1 cellular context compared by ENCODE assay signal in the genomic region with DNA sequence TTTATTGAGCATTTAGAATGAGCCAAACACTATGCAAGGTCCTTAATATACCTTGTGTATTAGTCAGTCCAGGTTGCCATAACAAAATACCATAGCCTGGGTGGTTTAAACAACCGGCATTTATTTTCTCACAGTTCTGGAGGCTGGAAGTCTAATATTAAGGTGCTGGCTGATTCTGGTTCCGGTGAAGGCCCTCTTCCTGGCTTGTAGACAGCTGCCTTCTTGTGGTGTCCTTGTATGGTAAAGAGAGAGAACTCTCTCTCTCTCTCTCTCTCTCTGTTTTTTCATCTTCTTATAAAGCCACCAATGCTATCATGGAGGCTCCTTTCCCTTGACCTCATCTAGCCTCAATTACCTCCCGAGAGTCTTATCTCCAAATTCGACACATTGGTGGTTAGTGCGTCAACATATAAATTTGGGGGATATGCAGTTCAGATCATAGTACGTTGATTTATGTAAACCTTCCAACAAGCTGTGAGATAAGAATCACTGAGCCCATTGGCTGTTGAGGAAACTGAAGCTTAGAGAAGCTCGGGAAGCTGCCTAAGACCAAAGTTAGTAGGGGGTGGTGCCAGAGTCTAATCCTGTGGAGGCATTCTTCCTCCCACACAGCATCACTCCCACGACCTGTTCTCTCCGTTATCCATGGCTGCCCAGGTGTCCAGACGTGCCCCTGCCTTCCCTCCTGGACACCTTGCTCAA.
TF ChIP-seq lines count a peak whose summit lies in the region.

No MANE protein-coding gene starts in this region.

TF ChIP-seq in HEK293, 187 proteins besides CTCF, POLR2A, EP300 and RAD21 (continued from another document and continues in another):
- TF ChIP-seq, protein P1, sequence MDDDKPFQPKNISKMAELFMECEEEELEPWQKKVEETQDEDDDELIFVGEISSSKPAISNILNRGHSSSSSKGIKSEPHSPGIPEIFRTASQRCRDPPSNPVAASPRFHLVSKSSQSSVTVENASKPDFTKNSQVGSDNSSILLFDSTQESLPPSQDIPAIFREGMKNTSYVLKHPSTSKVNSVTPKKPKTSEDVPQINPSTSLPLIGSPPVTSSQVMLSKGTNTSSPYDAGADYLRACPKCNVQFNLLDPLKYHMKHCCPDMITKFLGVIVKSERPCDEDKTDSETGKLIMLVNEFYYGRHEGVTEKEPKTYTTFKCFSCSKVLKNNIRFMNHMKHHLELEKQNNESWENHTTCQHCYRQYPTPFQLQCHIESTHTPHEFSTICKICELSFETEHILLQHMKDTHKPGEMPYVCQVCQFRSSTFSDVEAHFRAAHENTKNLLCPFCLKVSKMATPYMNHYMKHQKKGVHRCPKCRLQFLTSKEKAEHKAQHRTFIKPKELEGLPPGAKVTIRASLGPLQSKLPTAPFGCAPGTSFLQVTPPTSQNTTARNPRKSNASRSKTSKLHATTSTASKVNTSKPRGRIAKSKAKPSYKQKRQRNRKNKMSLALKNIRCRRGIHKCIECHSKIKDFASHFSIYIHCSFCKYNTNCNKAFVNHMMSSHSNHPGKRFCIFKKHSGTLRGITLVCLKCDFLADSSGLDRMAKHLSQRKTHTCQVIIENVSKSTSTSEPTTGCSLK (tag by site-specific recombination; IDR thresholded peaks at IDR 0.05): no peak
- TF ChIP-seq, protein P2, sequence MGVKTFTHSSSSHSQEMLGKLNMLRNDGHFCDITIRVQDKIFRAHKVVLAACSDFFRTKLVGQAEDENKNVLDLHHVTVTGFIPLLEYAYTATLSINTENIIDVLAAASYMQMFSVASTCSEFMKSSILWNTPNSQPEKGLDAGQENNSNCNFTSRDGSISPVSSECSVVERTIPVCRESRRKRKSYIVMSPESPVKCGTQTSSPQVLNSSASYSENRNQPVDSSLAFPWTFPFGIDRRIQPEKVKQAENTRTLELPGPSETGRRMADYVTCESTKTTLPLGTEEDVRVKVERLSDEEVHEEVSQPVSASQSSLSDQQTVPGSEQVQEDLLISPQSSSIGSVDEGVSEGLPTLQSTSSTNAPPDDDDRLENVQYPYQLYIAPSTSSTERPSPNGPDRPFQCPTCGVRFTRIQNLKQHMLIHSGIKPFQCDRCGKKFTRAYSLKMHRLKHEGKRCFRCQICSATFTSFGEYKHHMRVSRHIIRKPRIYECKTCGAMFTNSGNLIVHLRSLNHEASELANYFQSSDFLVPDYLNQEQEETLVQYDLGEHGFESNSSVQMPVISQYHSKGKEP (tag by site-specific recombination; IDR thresholded peaks at IDR 0.05): no peak
- TF ChIP-seq, protein P3, sequence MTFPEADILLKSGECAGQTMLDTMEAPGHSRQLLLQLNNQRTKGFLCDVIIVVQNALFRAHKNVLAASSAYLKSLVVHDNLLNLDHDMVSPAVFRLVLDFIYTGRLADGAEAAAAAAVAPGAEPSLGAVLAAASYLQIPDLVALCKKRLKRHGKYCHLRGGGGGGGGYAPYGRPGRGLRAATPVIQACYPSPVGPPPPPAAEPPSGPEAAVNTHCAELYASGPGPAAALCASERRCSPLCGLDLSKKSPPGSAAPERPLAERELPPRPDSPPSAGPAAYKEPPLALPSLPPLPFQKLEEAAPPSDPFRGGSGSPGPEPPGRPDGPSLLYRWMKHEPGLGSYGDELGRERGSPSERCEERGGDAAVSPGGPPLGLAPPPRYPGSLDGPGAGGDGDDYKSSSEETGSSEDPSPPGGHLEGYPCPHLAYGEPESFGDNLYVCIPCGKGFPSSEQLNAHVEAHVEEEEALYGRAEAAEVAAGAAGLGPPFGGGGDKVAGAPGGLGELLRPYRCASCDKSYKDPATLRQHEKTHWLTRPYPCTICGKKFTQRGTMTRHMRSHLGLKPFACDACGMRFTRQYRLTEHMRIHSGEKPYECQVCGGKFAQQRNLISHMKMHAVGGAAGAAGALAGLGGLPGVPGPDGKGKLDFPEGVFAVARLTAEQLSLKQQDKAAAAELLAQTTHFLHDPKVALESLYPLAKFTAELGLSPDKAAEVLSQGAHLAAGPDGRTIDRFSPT (tag by site-specific recombination; IDR thresholded peaks at IDR 0.05): no peak
- no peak for TF ChIP-seq ZNF747 (tag by site-specific recombination; IDR thresholded peaks at IDR 0.05)
- no peak for TF ChIP-seq ZNF658 (tag by site-specific recombination; IDR thresholded peaks at IDR 0.05)
- peak; percentile 65 for TF ChIP-seq SP7 (tag by site-specific recombination; IDR thresholded peaks at IDR 0.05)
- TF ChIP-seq ZNF324 (tag by site-specific recombination; IDR thresholded peaks at IDR 0.05): no peak
- TF ChIP-seq, protein P4, sequence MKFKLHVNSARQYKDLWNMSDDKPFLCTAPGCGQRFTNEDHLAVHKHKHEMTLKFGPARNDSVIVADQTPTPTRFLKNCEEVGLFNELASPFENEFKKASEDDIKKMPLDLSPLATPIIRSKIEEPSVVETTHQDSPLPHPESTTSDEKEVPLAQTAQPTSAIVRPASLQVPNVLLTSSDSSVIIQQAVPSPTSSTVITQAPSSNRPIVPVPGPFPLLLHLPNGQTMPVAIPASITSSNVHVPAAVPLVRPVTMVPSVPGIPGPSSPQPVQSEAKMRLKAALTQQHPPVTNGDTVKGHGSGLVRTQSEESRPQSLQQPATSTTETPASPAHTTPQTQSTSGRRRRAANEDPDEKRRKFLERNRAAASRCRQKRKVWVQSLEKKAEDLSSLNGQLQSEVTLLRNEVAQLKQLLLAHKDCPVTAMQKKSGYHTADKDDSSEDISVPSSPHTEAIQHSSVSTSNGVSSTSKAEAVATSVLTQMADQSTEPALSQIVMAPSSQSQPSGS (tag by site-specific recombination; IDR thresholded peaks at IDR 0.05; ENCODE audit: low read depth): no peak
- TF ChIP-seq ZNF621 (tag by site-specific recombination; IDR thresholded peaks at IDR 0.05): no peak
- TF ChIP-seq, protein P5, sequence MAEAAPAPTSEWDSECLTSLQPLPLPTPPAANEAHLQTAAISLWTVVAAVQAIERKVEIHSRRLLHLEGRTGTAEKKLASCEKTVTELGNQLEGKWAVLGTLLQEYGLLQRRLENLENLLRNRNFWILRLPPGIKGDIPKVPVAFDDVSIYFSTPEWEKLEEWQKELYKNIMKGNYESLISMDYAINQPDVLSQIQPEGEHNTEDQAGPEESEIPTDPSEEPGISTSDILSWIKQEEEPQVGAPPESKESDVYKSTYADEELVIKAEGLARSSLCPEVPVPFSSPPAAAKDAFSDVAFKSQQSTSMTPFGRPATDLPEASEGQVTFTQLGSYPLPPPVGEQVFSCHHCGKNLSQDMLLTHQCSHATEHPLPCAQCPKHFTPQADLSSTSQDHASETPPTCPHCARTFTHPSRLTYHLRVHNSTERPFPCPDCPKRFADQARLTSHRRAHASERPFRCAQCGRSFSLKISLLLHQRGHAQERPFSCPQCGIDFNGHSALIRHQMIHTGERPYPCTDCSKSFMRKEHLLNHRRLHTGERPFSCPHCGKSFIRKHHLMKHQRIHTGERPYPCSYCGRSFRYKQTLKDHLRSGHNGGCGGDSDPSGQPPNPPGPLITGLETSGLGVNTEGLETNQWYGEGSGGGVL (tag by site-specific recombination; IDR thresholded peaks at IDR 0.05): peak; percentile 79
- no peak for TF ChIP-seq ZNF514 (tag by site-specific recombination; IDR thresholded peaks at IDR 0.05)
- TF ChIP-seq ZXDB (tag by site-specific recombination; IDR thresholded peaks at IDR 0.05): peak; percentile 78
- no peak for TF ChIP-seq ZNF701 (tag by site-specific recombination; IDR thresholded peaks at IDR 0.05)
- peak; percentile 69 for TF ChIP-seq ZNF596 (tag by site-specific recombination; IDR thresholded peaks at IDR 0.05)
- no peak for TF ChIP-seq ZNF23 (tag by site-specific recombination; IDR thresholded peaks at IDR 0.05; ENCODE audit: borderline replicate concordance)
- TF ChIP-seq, protein P6, sequence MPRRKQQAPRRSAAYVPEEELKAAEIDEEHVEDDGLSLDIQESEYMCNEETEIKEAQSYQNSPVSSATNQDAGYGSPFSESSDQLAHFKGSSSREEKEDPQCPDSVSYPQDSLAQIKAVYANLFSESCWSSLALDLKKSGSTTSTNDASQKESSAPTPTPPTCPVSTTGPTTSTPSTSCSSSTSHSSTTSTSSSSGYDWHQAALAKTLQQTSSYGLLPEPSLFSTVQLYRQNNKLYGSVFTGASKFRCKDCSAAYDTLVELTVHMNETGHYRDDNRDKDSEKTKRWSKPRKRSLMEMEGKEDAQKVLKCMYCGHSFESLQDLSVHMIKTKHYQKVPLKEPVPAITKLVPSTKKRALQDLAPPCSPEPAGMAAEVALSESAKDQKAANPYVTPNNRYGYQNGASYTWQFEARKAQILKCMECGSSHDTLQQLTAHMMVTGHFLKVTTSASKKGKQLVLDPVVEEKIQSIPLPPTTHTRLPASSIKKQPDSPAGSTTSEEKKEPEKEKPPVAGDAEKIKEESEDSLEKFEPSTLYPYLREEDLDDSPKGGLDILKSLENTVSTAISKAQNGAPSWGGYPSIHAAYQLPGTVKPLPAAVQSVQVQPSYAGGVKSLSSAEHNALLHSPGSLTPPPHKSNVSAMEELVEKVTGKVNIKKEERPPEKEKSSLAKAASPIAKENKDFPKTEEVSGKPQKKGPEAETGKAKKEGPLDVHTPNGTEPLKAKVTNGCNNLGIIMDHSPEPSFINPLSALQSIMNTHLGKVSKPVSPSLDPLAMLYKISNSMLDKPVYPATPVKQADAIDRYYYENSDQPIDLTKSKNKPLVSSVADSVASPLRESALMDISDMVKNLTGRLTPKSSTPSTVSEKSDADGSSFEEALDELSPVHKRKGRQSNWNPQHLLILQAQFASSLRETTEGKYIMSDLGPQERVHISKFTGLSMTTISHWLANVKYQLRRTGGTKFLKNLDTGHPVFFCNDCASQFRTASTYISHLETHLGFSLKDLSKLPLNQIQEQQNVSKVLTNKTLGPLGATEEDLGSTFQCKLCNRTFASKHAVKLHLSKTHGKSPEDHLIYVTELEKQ (tag by site-specific recombination; IDR thresholded peaks at IDR 0.05; ENCODE audit: borderline replicate concordance): no peak
- TF ChIP-seq ZNF600 (tag by site-specific recombination; IDR thresholded peaks at IDR 0.05): no peak
- no peak for TF ChIP-seq SETDB1 (IDR thresholded peaks at IDR 0.05; ENCODE audit: insufficient read length, low read length)
- TF ChIP-seq ZNF837 (tag by site-specific recombination; IDR thresholded peaks at IDR 0.05): no peak
- TF ChIP-seq, protein P7, sequence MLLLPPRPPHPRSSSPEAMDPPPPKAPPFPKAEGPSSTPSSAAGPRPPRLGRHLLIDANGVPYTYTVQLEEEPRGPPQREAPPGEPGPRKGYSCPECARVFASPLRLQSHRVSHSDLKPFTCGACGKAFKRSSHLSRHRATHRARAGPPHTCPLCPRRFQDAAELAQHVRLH (tag by site-specific recombination; IDR thresholded peaks at IDR 0.05): no peak
- TF ChIP-seq, protein P8, sequence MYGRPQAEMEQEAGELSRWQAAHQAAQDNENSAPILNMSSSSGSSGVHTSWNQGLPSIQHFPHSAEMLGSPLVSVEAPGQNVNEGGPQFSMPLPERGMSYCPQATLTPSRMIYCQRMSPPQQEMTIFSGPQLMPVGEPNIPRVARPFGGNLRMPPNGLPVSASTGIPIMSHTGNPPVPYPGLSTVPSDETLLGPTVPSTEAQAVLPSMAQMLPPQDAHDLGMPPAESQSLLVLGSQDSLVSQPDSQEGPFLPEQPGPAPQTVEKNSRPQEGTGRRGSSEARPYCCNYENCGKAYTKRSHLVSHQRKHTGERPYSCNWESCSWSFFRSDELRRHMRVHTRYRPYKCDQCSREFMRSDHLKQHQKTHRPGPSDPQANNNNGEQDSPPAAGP (tag by site-specific recombination; IDR thresholded peaks at IDR 0.05): no peak
- no peak for TF ChIP-seq ZNF146 (tag by site-specific recombination; IDR thresholded peaks at IDR 0.05)
- no peak for TF ChIP-seq ZSCAN16 (tag by site-specific recombination; IDR thresholded peaks at IDR 0.05)
- no peak for TF ChIP-seq ZSCAN30 (tag by site-specific recombination; IDR thresholded peaks at IDR 0.05)
- TF ChIP-seq ZNF274 (IDR thresholded peaks at IDR 0.05; ENCODE audit: low read length): no peak
- TF ChIP-seq ZNF274 (tag by site-specific recombination; IDR thresholded peaks at IDR 0.05; ENCODE audit: borderline replicate concordance): no peak
- TF ChIP-seq KLF7 (tag by site-specific recombination; IDR thresholded peaks at IDR 0.05; ENCODE audit: borderline replicate concordance): no peak
- TF ChIP-seq ZNF184 (tag by site-specific recombination; IDR thresholded peaks at IDR 0.05): no peak
- TF ChIP-seq, protein P9, sequence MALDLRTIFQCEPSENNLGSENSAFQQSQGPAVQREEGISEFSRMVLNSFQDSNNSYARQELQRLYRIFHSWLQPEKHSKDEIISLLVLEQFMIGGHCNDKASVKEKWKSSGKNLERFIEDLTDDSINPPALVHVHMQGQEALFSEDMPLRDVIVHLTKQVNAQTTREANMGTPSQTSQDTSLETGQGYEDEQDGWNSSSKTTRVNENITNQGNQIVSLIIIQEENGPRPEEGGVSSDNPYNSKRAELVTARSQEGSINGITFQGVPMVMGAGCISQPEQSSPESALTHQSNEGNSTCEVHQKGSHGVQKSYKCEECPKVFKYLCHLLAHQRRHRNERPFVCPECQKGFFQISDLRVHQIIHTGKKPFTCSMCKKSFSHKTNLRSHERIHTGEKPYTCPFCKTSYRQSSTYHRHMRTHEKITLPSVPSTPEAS (tag by site-specific recombination; IDR thresholded peaks at IDR 0.05): no peak
- TF ChIP-seq, protein P10, sequence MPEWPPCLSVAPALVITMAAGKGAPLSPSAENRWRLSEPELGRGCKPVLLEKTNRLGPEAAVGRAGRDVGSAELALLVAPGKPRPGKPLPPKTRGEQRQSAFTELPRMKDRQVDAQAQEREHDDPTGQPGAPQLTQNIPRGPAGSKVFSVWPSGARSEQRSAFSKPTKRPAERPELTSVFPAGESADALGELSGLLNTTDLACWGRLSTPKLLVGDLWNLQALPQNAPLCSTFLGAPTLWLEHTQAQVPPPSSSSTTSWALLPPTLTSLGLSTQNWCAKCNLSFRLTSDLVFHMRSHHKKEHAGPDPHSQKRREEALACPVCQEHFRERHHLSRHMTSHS (tag by site-specific recombination; IDR thresholded peaks at IDR 0.05): no peak
- TF ChIP-seq GLIS1 (tag by site-specific recombination; IDR thresholded peaks at IDR 0.05): peak; percentile 84
- TF ChIP-seq ZNF510 (tag by site-specific recombination; IDR thresholded peaks at IDR 0.05; ENCODE audit: insufficient replicate concordance): no peak
- TF ChIP-seq, protein P11, sequence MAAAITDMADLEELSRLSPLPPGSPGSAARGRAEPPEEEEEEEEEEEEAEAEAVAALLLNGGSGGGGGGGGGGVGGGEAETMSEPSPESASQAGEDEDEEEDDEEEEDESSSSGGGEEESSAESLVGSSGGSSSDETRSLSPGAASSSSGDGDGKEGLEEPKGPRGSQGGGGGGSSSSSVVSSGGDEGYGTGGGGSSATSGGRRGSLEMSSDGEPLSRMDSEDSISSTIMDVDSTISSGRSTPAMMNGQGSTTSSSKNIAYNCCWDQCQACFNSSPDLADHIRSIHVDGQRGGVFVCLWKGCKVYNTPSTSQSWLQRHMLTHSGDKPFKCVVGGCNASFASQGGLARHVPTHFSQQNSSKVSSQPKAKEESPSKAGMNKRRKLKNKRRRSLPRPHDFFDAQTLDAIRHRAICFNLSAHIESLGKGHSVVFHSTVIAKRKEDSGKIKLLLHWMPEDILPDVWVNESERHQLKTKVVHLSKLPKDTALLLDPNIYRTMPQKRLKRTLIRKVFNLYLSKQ (tag by site-specific recombination; IDR thresholded peaks at IDR 0.05; ENCODE audit: borderline replicate concordance): no peak
- TF ChIP-seq ZNF350 (tag by site-specific recombination; IDR thresholded peaks at IDR 0.05): no peak
- no peak for TF ChIP-seq BCL11A (tag by site-specific recombination; IDR thresholded peaks at IDR 0.05; ENCODE audit: low read depth)
- TF ChIP-seq, protein P12, sequence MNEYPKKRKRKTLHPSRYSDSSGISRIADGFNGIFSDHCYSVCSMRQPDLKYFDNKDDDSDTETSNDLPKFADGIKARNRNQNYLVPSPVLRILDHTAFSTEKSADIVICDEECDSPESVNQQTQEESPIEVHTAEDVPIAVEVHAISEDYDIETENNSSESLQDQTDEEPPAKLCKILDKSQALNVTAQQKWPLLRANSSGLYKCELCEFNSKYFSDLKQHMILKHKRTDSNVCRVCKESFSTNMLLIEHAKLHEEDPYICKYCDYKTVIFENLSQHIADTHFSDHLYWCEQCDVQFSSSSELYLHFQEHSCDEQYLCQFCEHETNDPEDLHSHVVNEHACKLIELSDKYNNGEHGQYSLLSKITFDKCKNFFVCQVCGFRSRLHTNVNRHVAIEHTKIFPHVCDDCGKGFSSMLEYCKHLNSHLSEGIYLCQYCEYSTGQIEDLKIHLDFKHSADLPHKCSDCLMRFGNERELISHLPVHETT (tag by site-specific recombination; IDR thresholded peaks at IDR 0.05): no peak
